1 cellular context compared by ENCODE assay signal in genomic region chr6:31665501-31666336, GRCh38.
TF ChIP-seq lines count a peak whose summit lies in the region.

CSNK2B (plus strand) TSS chr6:31666080; CDS start chr6:31666832, 752 bp downstream.

TF ChIP-seq in K562, 482 proteins besides CTCF, POLR2A, EP300 and RAD21 (continued from another document and continues in another):
- TF ChIP-seq CUX1 (CRISPR knock-in tag; IDR thresholded peaks at IDR 0.05) = no peak
- TF ChIP-seq SNAPC5 (CRISPR knock-in tag; IDR thresholded peaks at IDR 0.05) = no peak
- no peak for TF ChIP-seq CHD7 (IDR thresholded peaks at IDR 0.05; ENCODE audit: low read depth, low read length)
- peak; percentile 74; the same call in 1 of the 2 replicates for TF ChIP-seq HMG20A (CRISPR knock-in tag; conservative IDR thresholded peaks at IDR 0.05)
- TF ChIP-seq CHD4 (IDR thresholded peaks at IDR 0.05; ENCODE audit: insufficient read depth, insufficient replicate concordance, low read depth, low read length, poor library complexity, severe bottlenecking) = no peak
- peak; percentile 87 for TF ChIP-seq USF1 (CRISPR knock-in tag; IDR thresholded peaks at IDR 0.05)
- no peak for TF ChIP-seq PYGO2 (tag; IDR thresholded peaks at IDR 0.05)
- TF ChIP-seq ELK3 (CRISPR knock-in tag; IDR thresholded peaks at IDR 0.05) = no peak
- no peak for TF ChIP-seq RNF219 (CRISPR knock-in tag; IDR thresholded peaks at IDR 0.05)
- no peak for TF ChIP-seq ZNF766 (CRISPR knock-in tag; conservative IDR thresholded peaks at IDR 0.05)
- no peak for TF ChIP-seq NFIC (IDR thresholded peaks at IDR 0.05)
- no peak for TF ChIP-seq E4F1 (CRISPR knock-in tag; IDR thresholded peaks at IDR 0.05; ENCODE audit: borderline replicate concordance)
- TF ChIP-seq RBM39 (optimal IDR thresholded peaks at IDR 0.05; ENCODE audit: low read depth, low read length) = peak; percentile 78
- TF ChIP-seq DIDO1 (tag; IDR thresholded peaks at IDR 0.05; ENCODE audit: low read depth) = peak; percentile 58
- TF ChIP-seq THAP12 (CRISPR knock-in tag; IDR thresholded peaks at IDR 0.05) = peak; percentile 97
- TF ChIP-seq EZH2 (IDR thresholded peaks at IDR 0.05; ENCODE audit: borderline replicate concordance, low read depth, low read length) = no peak
- peak; percentile 87 for TF ChIP-seq FIP1L1 (IDR thresholded peaks at IDR 0.05; ENCODE audit: low read depth, low read length, poor library complexity, severe bottlenecking)
- peak; percentile 98 for TF ChIP-seq SUPT5H (IDR thresholded peaks at IDR 0.05)
- TF ChIP-seq ZNF146 (CRISPR knock-in tag; IDR thresholded peaks at IDR 0.05; ENCODE audit: unreplicated experiment) = no peak
- peak; percentile 79; the same call in 1 of the 2 replicates for TF ChIP-seq HMGXB4 (CRISPR knock-in tag; IDR thresholded peaks at IDR 0.05)
- peak; percentile 97 for TF ChIP-seq POLR2AphosphoS5 (IDR thresholded peaks at IDR 0.05; ENCODE audit: control insufficient read depth, insufficient read depth, low read depth, low read length)
